In the genomic region with DNA sequence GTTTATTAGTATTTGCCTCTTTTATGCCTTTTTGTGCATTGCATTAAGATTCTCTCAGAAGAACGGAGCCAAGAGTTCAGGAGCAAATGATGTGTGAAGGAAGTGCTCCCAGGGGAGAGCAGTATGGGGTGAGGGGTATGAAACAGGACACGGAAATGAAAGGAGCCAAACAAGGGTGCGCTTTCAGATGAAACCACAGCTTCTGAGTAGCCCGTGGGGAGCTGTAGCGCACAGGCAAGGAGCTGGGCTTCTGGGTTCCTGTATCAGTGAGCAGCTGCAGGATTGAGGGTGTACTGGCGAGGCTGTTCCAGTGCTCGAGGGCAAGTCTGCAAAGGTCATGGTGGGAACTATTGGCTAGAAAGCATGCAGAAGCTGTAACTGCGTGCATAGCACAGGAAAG, we compare ENCODE assay signal across 10 cellular contexts. TPM values are rescaled to one million over a fixed set of nuclear protein-coding genes. Genes with fewer than 3 reads are reported as not detected.
DNase-seq lines count a peak whose midpoint lies in the region; ATAC-seq and TF ChIP-seq lines count a peak whose summit lies in the region.
"Had no signal": no experiment of that assay in that cellular context is flagged by ENCODE, and none has a peak within 500 bp of the region (broad histone marks: within the 10 kb centered on the region; RNA-seq: fewer than 3 reads in every experiment).

No MANE protein-coding gene starts in this region.

- H3K9me3 Mint-ChIP-seq in immature natural killer cell, result no peaks in the 10 kb centered on the region

- H3K9me3 ChIP-seq in psoas muscle, result no peaks in the 10 kb centered on the region

- H3K4me3 ChIP-seq in psoas muscle, result no peak overlapping the region

- DNase-seq in M059J (ENCODE audit: low read depth), result peak; percentile 46
- DNase-seq in fibroblast of gingiva (ENCODE audit: low read depth), result peak; percentile 6
- no peak for DNase-seq in psoas muscle
- no peak for DNase-seq in dermis blood vessel endothelial cell
- DNase-seq in immature natural killer cell, result no peak
- DNase-seq in GM10266 (ENCODE audit: extremely low spot score), result no peak
- DNase-seq: EL; NK-92 treated with Interleukin-12 subunit alpha and Interleukin-12 subunit beta, amount 100 ng/mL, for 24 hours had no signal

- intact Hi-C loops in psoas muscle (cut with DNase I), result no loop called here

- H3K27ac Mint-ChIP-seq in immature natural killer cell, result no peak overlapping the region

- 31 to 38% (median 34%) methylated on average over 8 of the region's 8 CpGs for WGBS in psoas muscle, 3 donors

- H3K27me3 ChIP-seq in psoas muscle (ENCODE audit: insufficient read depth in 3 of 3, low read length in 2 of 3), result peaks cover 0 to 4% (median 0%) of the 10 kb centered on the region in 3 donors

- no peaks in the 10 kb centered on the region for H3K36me3 ChIP-seq in psoas muscle (ENCODE audit: insufficient read depth in 1 of 2, low read depth in 1 of 2)

- H3K4me1 ChIP-seq in psoas muscle, result no peaks in the 10 kb centered on the region

- no peaks in the 10 kb centered on the region for H3K4me1 Mint-ChIP-seq in immature natural killer cell

- H3K27ac ChIP-seq in psoas muscle, result no peak overlapping the region

- ATAC-seq in GM18499 (IDR thresholded peaks at IDR 0.05; ENCODE audit: insufficient read depth, unreplicated experiment), result peak; percentile 81
- peak; percentile 83 for ATAC-seq in GM21619 (IDR thresholded peaks at IDR 0.05; ENCODE audit: unreplicated experiment)
- ATAC-seq in psoas muscle, result no peak

- peaks cover 14 to 26% (median 19%) of the 10 kb centered on the region in 3 donors for H3K36me3 Mint-ChIP-seq in immature natural killer cell

- TF ChIP-seq CTCF in psoas muscle (IDR thresholded peaks at IDR 0.05) (no peak), GM10266 (IDR thresholded peaks at IDR 0.05; ENCODE audit: control insufficient read depth, insufficient read depth, low read depth, missing control alignments) (no peak)

- H3K27me3 Mint-ChIP-seq in immature natural killer cell (ENCODE audit: low read depth in 3 of 3), result peaks cover 1 to 13% (median 1%) of the 10 kb centered on the region in 3 donors

- H3K4me3 Mint-ChIP-seq in immature natural killer cell, result no peak overlapping the region

RNA-seq across cellular contexts. Expression of a gene that starts 25.4 kb away (rescaled TPM):
- 4.5 and 6.3 TPM in 2 replicates for total RNA-seq in M059J (2014; rRNA removed; shearing (Covaris generic))
- total RNA-seq in psoas muscle (1 to 10 TPM; 1.1 to 2.7 (median 1.7) TPM), dermis blood vessel endothelial cell (1.5 and 2.0 TPM in 2 replicates)
- polyA plus RNA-seq in psoas muscle (1 to 10 TPM in 2 of 3 donors, under 1 TPM in 1; 0.52 to 1.3 (median 1.3) TPM), immature natural killer cell (1 to 10 TPM; 1.3 to 3.6 (median 2.0) TPM)

Comparison
In these comparisons a context has a peak if more than half of its experiments do, and no peak if none do; other contexts are left out.
1. ATAC-seq: peak in GM18499 (single experiment) and GM21619 (single experiment); none in psoas muscle (0 of 4).
2. DNase-seq: peak in M059J (single experiment) and fibroblast of gingiva (single experiment); none in psoas muscle (0 of 2), dermis blood vessel endothelial cell (single experiment), immature natural killer cell (0 of 3) and GM10266 (single experiment).